11 cellular contexts compared by ENCODE assay signal in genomic region chr17:42809250-42809649, GRCh38. TPM values are rescaled to one million over a fixed set of nuclear protein-coding genes. Genes with fewer than 3 reads are reported as not detected.
DNase-seq lines count a peak whose midpoint lies in the region; ATAC-seq, FAIRE-seq and TF ChIP-seq lines count a peak whose summit lies in the region.
"Had no signal": no experiment of that assay in that cellular context is flagged by ENCODE, and none has a peak within 500 bp of the region (broad histone marks: within the 10 kb centered on the region; RNA-seq: fewer than 3 reads in every experiment).

No MANE protein-coding gene starts in this region.

- in situ Hi-C loops in astrocyte of the spinal cord (cut with HindIII; ENCODE audit: low sequenced_read_pairs): no loop called here

- no peaks in the 10 kb centered on the region for H3K9me3 Mint-ChIP-seq in CD4-positive, alpha-beta memory T cell
- H3K9me3 Mint-ChIP-seq: activated T-cell treated with anti-CD3 and anti-CD28 coated beads, Interleukin-2, amount 50 U/mL, for 72 hours; dendritic cell treated with granulocyte-macrophage colony-stimulating factor and Interleukin-4, amounts not matched to agents 40 ng/mL and 50 ng/mL, for 4 days had no signal

- H3K4me3 ChIP-seq in astrocyte of the spinal cord (ENCODE audit: low read depth, low read length): no peak overlapping the region
- H3K4me3 ChIP-seq in keratinocyte (ENCODE audit: control insufficient read depth in 2 of 3, extremely low read depth in 1 of 3, insufficient read depth in 2 of 3, low read depth in 1 of 3, low read length in 3 of 3): no peak overlapping the region
- no peak overlapping the region for H3K4me3 ChIP-seq in tibial nerve
- no peak overlapping the region for H3K4me3 ChIP-seq in CD4-positive, alpha-beta memory T cell (ENCODE audit: low read length in 2 of 2)

- 34 to 56% methylated on average over 3 of the region's 3 CpGs for WGBS in tibial nerve, 2 donors

- no peak for FAIRE-seq in keratinocyte (lab: Jason Lieb, UNC)

- TF ChIP-seq CTCF in astrocyte of the spinal cord (IDR thresholded peaks at IDR 0.05; ENCODE audit: low read depth, low read length): no peak
- no peak for TF ChIP-seq CTCF in keratinocyte (optimal IDR thresholded peaks at IDR 0.05 in 1 of 3, IDR thresholded peaks at IDR 0.05 in 1 of 3, conservative IDR thresholded peaks at IDR 0.05 in 1 of 3; ENCODE audit: extremely low read depth in 1 of 3, insufficient read depth in 2 of 3, low read length in 3 of 3)
- TF ChIP-seq CTCF in tibial nerve (IDR thresholded peaks at IDR 0.05): no peak

- H3K36me3 Mint-ChIP-seq in CD4-positive, alpha-beta memory T cell: peaks cover 25 to 33% of the 10 kb centered on the region in 2 donors

- intact Hi-C loops in CD4-positive, alpha-beta memory T cell (cut with micrococcal nuclease): no loop called here

- H3K4me1 Mint-ChIP-seq in CD4-positive, alpha-beta memory T cell: no peaks in the 10 kb centered on the region
- H3K4me1 Mint-ChIP-seq: T-helper 17 cell had no signal

- H3K27ac ChIP-seq in keratinocyte (ENCODE audit: control insufficient read depth, insufficient read depth, low read length) (no peak overlapping the region), tibial nerve (peak overlapping the region in 1 of 4 donors; percentile 37)
- H3K27ac ChIP-seq in CD4-positive, alpha-beta memory T cell (ENCODE audit: low read depth, low read length): no peak overlapping the region

- no peak for TF ChIP-seq POLR2A in tibial nerve (IDR thresholded peaks at IDR 0.05)

- H3K9ac ChIP-seq in keratinocyte (ENCODE audit: control insufficient read depth, extremely low read depth, insufficient read depth, low read length): peak overlapping the region; percentile 20

- TF ChIP-seq EP300 in tibial nerve (IDR thresholded peaks at IDR 0.05): peak in 1 of 2 donors; percentile 49

- peaks cover 11 to 12% of the 10 kb centered on the region in 2 experiments for H3K36me3 ChIP-seq in keratinocyte (ENCODE audit: control insufficient read depth in 2 of 2, extremely low read depth in 1 of 2, insufficient read depth in 2 of 2, low read length in 2 of 2)
- peaks cover 0 to 50% (median 0%) of the 10 kb centered on the region in 3 donors for H3K36me3 ChIP-seq in tibial nerve
- H3K36me3 ChIP-seq in CD4-positive, alpha-beta memory T cell (ENCODE audit: insufficient read depth, low read length): peaks cover 27% of the 10 kb centered on the region

- no peak overlapping the region for H3K4me2 ChIP-seq in keratinocyte (ENCODE audit: control insufficient read depth, extremely low read depth, insufficient read depth, low read depth, low read length)

- peak; percentile 61 for DNase-seq in HS-5 (ENCODE audit: low read depth)
- peak; percentile 66 for DNase-seq in astrocyte of the spinal cord (ENCODE audit: low read depth, low spot score)
- DNase-seq in keratinocyte (ENCODE audit: low read depth, low spot score): no peak
- DNase-seq in tibial nerve (ENCODE audit: low spot score in 2 of 2): peak; percentile 57 to 58
- DNase-seq in NOMO-1 treated with DMSO at 0.1 percent for 48 hours (lab: John Stamatoyannopoulos, UW; ENCODE audit: unreplicated experiment): no peak
- no peak for DNase-seq in CD4-positive, alpha-beta memory T cell
- DNase-seq: activated T-cell treated with anti-CD3 and anti-CD28 coated beads, Interleukin-2, amount 50 U/mL, for 72 hours; NCI-H526; T-helper 17 cell had no signal

- H3K4me3 Mint-ChIP-seq in CD4-positive, alpha-beta memory T cell: no peak overlapping the region
- H3K4me3 Mint-ChIP-seq: activated T-cell treated with anti-CD3 and anti-CD28 coated beads, Interleukin-2, amount 50 U/mL, for 72 hours; dendritic cell treated with granulocyte-macrophage colony-stimulating factor and Interleukin-4, amounts not matched to agents 40 ng/mL and 50 ng/mL, for 4 days; T-helper 17 cell had no signal

- no peaks in the 10 kb centered on the region for H3K27me3 Mint-ChIP-seq in CD4-positive, alpha-beta memory T cell
- H3K27me3 Mint-ChIP-seq: dendritic cell treated with granulocyte-macrophage colony-stimulating factor and Interleukin-4, amounts not matched to agents 40 ng/mL and 50 ng/mL, for 4 days; T-helper 17 cell had no signal

- H3K79me2 ChIP-seq in keratinocyte (ENCODE audit: control insufficient read depth, insufficient read depth, low read length): no peaks in the 10 kb centered on the region

- CTCF ChIA-PET in CD4-positive, alpha-beta memory T cell (lab: Charles Lee; ENCODE audit: partially characterized antibody): interaction anchor here (2.6 kb wide), 1 partner anchor 10 kb away, joined by 7 read pairs; no protein-coding TSS in a partner anchor

- ATAC-seq in HG03025 (IDR thresholded peaks at IDR 0.05; ENCODE audit: low FRiP score, unreplicated experiment): no peak
- ATAC-seq: activated T-cell treated with anti-CD3 and anti-CD28 coated beads, Interleukin-2, amount 50 U/mL, for 72 hours; T-helper 17 cell had no signal

- H3K9me3 ChIP-seq in keratinocyte (ENCODE audit: control insufficient read depth, low read depth, low read length): no peaks in the 10 kb centered on the region
- H3K9me3 ChIP-seq in tibial nerve: no peaks in the 10 kb centered on the region
- no peaks in the 10 kb centered on the region for H3K9me3 ChIP-seq in CD4-positive, alpha-beta memory T cell (ENCODE audit: control insufficient read depth in 1 of 2, low read length in 2 of 2)

- H3K9me1 ChIP-seq in keratinocyte (ENCODE audit: control insufficient read depth, extremely low read depth, insufficient read depth, low read length): peaks cover 2% of the 10 kb centered on the region

- peak overlapping the region in 3 of 7 donors; percentile 32 to 36 (median 32) for H3K27ac Mint-ChIP-seq in CD4-positive, alpha-beta memory T cell
- H3K27ac Mint-ChIP-seq: dendritic cell treated with granulocyte-macrophage colony-stimulating factor and Interleukin-4, amounts not matched to agents 40 ng/mL and 50 ng/mL, for 4 days; T-helper 17 cell had no signal

- H3K27me3 ChIP-seq in keratinocyte (ENCODE audit: control insufficient read depth, extremely low read depth, insufficient read depth, low read length) (no peaks in the 10 kb centered on the region), tibial nerve (no peaks in the 10 kb centered on the region)
- no peaks in the 10 kb centered on the region for H3K27me3 ChIP-seq in CD4-positive, alpha-beta memory T cell (ENCODE audit: insufficient read depth, low read length)

- no peak overlapping the region for H2AFZ ChIP-seq in keratinocyte (ENCODE audit: control insufficient read depth, low read length)

- H3K4me1 ChIP-seq in keratinocyte (ENCODE audit: control insufficient read depth, extremely low read depth, insufficient read depth, low read length) (no peaks in the 10 kb centered on the region), tibial nerve (peaks cover 0 to 16% (median 1%) of the 10 kb centered on the region in 4 donors)
- H3K4me1 ChIP-seq in CD4-positive, alpha-beta memory T cell (ENCODE audit: insufficient read depth, low read length): no peaks in the 10 kb centered on the region

- POLR2A ChIA-PET in CD4-positive, alpha-beta memory T cell (lab: Charles Lee; ENCODE audit: partially characterized antibody): no interaction called here

- no peaks in the 10 kb centered on the region for H4K20me1 ChIP-seq in keratinocyte (ENCODE audit: control insufficient read depth, extremely low read depth, insufficient read depth, low read length)

- dilution Hi-C loops in keratinocyte (cut with MboI; ENCODE audit: extremely low pct_ligation_motif_present, low sequenced_read_pairs): no loop called here

RNA-seq across cellular contexts. Expression of gene CNTD1, which starts 10.6 kb away (rescaled TPM):
- polyA plus RNA-seq in keratinocyte: not detected in 3 replicates
- not detected for polyA plus RNA-seq in keratinocyte (2011; ENCODE audit: low read depth)
- polyA plus RNA-seq in keratinocyte (2011; cell fraction: cytosol; rRNA removed): not detected in 2 replicates
- polyA plus RNA-seq in keratinocyte (2011; cell fraction: nucleus; rRNA removed): not detected in 2 replicates
- 0.26 and 1.3 TPM in 2 replicates for polyA plus RNA-seq in keratinocyte (2012; ENCODE audit: low replicate concordance)
- not detected in 3 replicates for polyA minus RNA-seq in keratinocyte
- not detected for polyA minus RNA-seq in keratinocyte (2011; cell fraction: cytosol; rRNA and poly(A)+ RNA removed)
- polyA minus RNA-seq in keratinocyte (2011; cell fraction: nucleus; rRNA and poly(A)+ RNA removed): not detected in 2 replicates
- total RNA-seq in tibial nerve: under 1 TPM in 1 of 4 donors, not detected in 3; 0.22 TPM
- not detected for total RNA-seq in CD4-positive, alpha-beta memory T cell
- under 1 TPM; 0.22 to 0.43 TPM for polyA plus RNA-seq in CD4-positive, alpha-beta memory T cell
- total RNA-seq: T-helper 17 cell had no signal

RNA-seq across cellular contexts. Expression of gene COA3, which starts 10.7 kb away (rescaled TPM):
- polyA plus RNA-seq in keratinocyte: 83.6 to 97.8 TPM (median 92.4 TPM) in 3 replicates
- polyA plus RNA-seq in keratinocyte (2011; ENCODE audit: low read depth): 9.0 TPM
- 98.9 and 109 TPM in 2 replicates for polyA plus RNA-seq in keratinocyte (2011; cell fraction: cytosol; rRNA removed)
- polyA plus RNA-seq in keratinocyte (2011; cell fraction: nucleus; rRNA removed): 39.4 and 43.3 TPM in 2 replicates
- 55.9 and 93.7 TPM in 2 replicates for polyA plus RNA-seq in keratinocyte (2012; ENCODE audit: low replicate concordance)
- polyA minus RNA-seq in keratinocyte: 36.0 to 54.3 TPM (median 41.2 TPM) in 3 replicates
- polyA minus RNA-seq in keratinocyte (2011; cell fraction: cytosol; rRNA and poly(A)+ RNA removed): 28.0 TPM
- 9.5 and 9.7 TPM in 2 replicates for polyA minus RNA-seq in keratinocyte (2011; cell fraction: nucleus; rRNA and poly(A)+ RNA removed)
- 10 to 100 TPM; 58.2 to 91.7 (median 62.6) TPM for total RNA-seq in tibial nerve
- 10 to 100 TPM; 27.7 to 30.1 TPM for total RNA-seq in CD4-positive, alpha-beta memory T cell
- 100 to 1,000 TPM; 110 to 153 TPM for polyA plus RNA-seq in CD4-positive, alpha-beta memory T cell

RNA-seq across cellular contexts. Expression of gene BECN1, which starts 14.8 kb away (rescaled TPM):
- polyA plus RNA-seq in keratinocyte: 71.6 to 94.2 TPM (median 89.8 TPM) in 3 replicates
- 93.1 TPM for polyA plus RNA-seq in keratinocyte (2011; ENCODE audit: low read depth)
- 91.1 and 91.6 TPM in 2 replicates for polyA plus RNA-seq in keratinocyte (2011; cell fraction: cytosol; rRNA removed)
- polyA plus RNA-seq in keratinocyte (2011; cell fraction: nucleus; rRNA removed): 65.1 and 69.9 TPM in 2 replicates
- polyA plus RNA-seq in keratinocyte (2012; ENCODE audit: low replicate concordance): 61.5 and 80.3 TPM in 2 replicates
- 43.1 to 72.1 TPM (median 56.0 TPM) in 3 replicates for polyA minus RNA-seq in keratinocyte
- polyA minus RNA-seq in keratinocyte (2011; cell fraction: cytosol; rRNA and poly(A)+ RNA removed): 87.5 TPM
- 37.4 and 46.1 TPM in 2 replicates for polyA minus RNA-seq in keratinocyte (2011; cell fraction: nucleus; rRNA and poly(A)+ RNA removed)
- total RNA-seq in tibial nerve: 100 to 1,000 TPM in 1 of 4 donors, 10 to 100 TPM in 3; 76.7 to 104 (median 80.4) TPM
- 100 to 1,000 TPM; 103 to 104 TPM for total RNA-seq in CD4-positive, alpha-beta memory T cell
- polyA plus RNA-seq in CD4-positive, alpha-beta memory T cell: 100 to 1,000 TPM; 135 to 190 TPM

RNA-seq across cellular contexts. Expression of gene PSME3, which starts 23.9 kb away (rescaled TPM):
- 108 to 257 TPM (median 190 TPM) in 3 replicates for polyA plus RNA-seq in keratinocyte
- 54.4 TPM for polyA plus RNA-seq in keratinocyte (2011; ENCODE audit: low read depth)
- 170 and 247 TPM in 2 replicates for polyA plus RNA-seq in keratinocyte (2011; cell fraction: cytosol; rRNA removed)
- 137 and 160 TPM in 2 replicates for polyA plus RNA-seq in keratinocyte (2011; cell fraction: nucleus; rRNA removed)
- polyA plus RNA-seq in keratinocyte (2012; ENCODE audit: low replicate concordance): 80.9 and 162 TPM in 2 replicates
- polyA minus RNA-seq in keratinocyte: 64.7 to 116 TPM (median 81.4 TPM) in 3 replicates
- polyA minus RNA-seq in keratinocyte (2011; cell fraction: cytosol; rRNA and poly(A)+ RNA removed): 125 TPM
- 44.8 and 84.9 TPM in 2 replicates for polyA minus RNA-seq in keratinocyte (2011; cell fraction: nucleus; rRNA and poly(A)+ RNA removed)
- total RNA-seq in tibial nerve: 10 to 100 TPM; 42.2 to 86.7 (median 53.7) TPM
- total RNA-seq in CD4-positive, alpha-beta memory T cell: 10 to 100 TPM; 65.1 to 69.9 TPM
- polyA plus RNA-seq in CD4-positive, alpha-beta memory T cell: 100 to 1,000 TPM; 125 to 171 TPM

RNA-seq across cellular contexts. Expression of gene WNK4, which starts 28.8 kb away (rescaled TPM):
- 0.03 to 0.10 TPM (median 0.04 TPM) in 3 replicates for polyA plus RNA-seq in keratinocyte
- polyA plus RNA-seq in keratinocyte (2011; ENCODE audit: low read depth): 0.24 TPM
- polyA plus RNA-seq in keratinocyte (2011; cell fraction: cytosol; rRNA removed): 0.10 and 0.13 TPM in 2 replicates
- polyA plus RNA-seq in keratinocyte (2011; cell fraction: nucleus; rRNA removed): 0.36 and 0.53 TPM in 2 replicates
- 0.15 and 1.2 TPM in 2 replicates for polyA plus RNA-seq in keratinocyte (2012; ENCODE audit: low replicate concordance)
- polyA minus RNA-seq in keratinocyte: 0.20 TPM in 1 of 3 replicates, not detected in the others
- polyA minus RNA-seq in keratinocyte (2011; cell fraction: cytosol; rRNA and poly(A)+ RNA removed): not detected
- 0.32 and 0.39 TPM in 2 replicates for polyA minus RNA-seq in keratinocyte (2011; cell fraction: nucleus; rRNA and poly(A)+ RNA removed)
- total RNA-seq in tibial nerve: 10 to 100 TPM in 2 of 4 donors, 1 to 10 TPM in 2; 3.6 to 15.6 (median 9.1) TPM
- total RNA-seq in CD4-positive, alpha-beta memory T cell: under 1 TPM; 0.14 to 0.41 TPM
- polyA plus RNA-seq in CD4-positive, alpha-beta memory T cell: not detected

Comparison
In these comparisons a context has a peak if more than half of its experiments do, and no peak if none do; other contexts are left out.
1. DNase-seq: peak in HS-5 (single experiment), astrocyte of the spinal cord (single experiment) and tibial nerve (2 of 2); none in keratinocyte (single experiment), NOMO-1 treated with DMSO at 0.1 percent for 48 hours (single experiment) and CD4-positive, alpha-beta memory T cell (0 of 5).